Comparison of ENCODE assay signal across 10 cellular contexts in genomic region chr2:157107877-157108276, GRCh38.
A peak's percentile ranks its signal among the peaks of the same experiment; 100 is the strongest.
DNase-seq lines count a peak whose midpoint lies in the region; ATAC-seq, FAIRE-seq and TF ChIP-seq lines count a peak whose summit lies in the region.
"Had no signal": no experiment of that assay in that cellular context is flagged by ENCODE, and none has a peak within 500 bp of the region (broad histone marks: within the 10 kb centered on the region; RNA-seq: fewer than 3 reads in every experiment).

No MANE protein-coding gene starts in this region.

- ATAC-seq in SK-N-SH treated with all-trans-retinoic acid at 6 μM for 48 hours: no peak
- peak; percentile 69 for ATAC-seq in upper lobe of right lung
- no peak for ATAC-seq in HG02973 (IDR thresholded peaks at IDR 0.05; ENCODE audit: unreplicated experiment)
- no peak for ATAC-seq in GM18907 (IDR thresholded peaks at IDR 0.05; ENCODE audit: unreplicated experiment)
- ATAC-seq: GM23338 had no signal

- POLR2A ChIA-PET in SK-N-SH (lab: Yijun Ruan, JAX): no interaction called here
- POLR2A ChIA-PET in endothelial cell of umbilical vein (lab: Charles Lee): no interaction called here

- H3K36me3 ChIP-seq in SK-N-SH (replicated peaks in 1 of 2; ENCODE audit: control insufficient read depth in 1 of 2, insufficient read depth in 2 of 2, low read length in 1 of 2) (no peaks in the 10 kb centered on the region), endothelial cell of umbilical vein (ENCODE audit: control insufficient read depth in 2 of 2, extremely low read depth in 1 of 2, insufficient read depth in 2 of 2, low read length in 2 of 2) (no peaks in the 10 kb centered on the region), upper lobe of right lung (no peaks in the 10 kb centered on the region)

- H3K79me2 ChIP-seq in SK-N-SH (ENCODE audit: insufficient read depth) (no peaks in the 10 kb centered on the region), endothelial cell of umbilical vein (ENCODE audit: control insufficient read depth, insufficient read depth, low read length) (no peaks in the 10 kb centered on the region)

- intact Hi-C loops in endothelial cell of umbilical vein (cut with micrococcal nuclease): no loop called here
- intact Hi-C loops in upper lobe of right lung (cut with DNase I): no loop called here

- CTCF ChIA-PET in SK-N-SH (lab: Yijun Ruan, JAX): no interaction called here
- CTCF ChIA-PET in endothelial cell of umbilical vein (lab: Charles Lee): interaction anchor here (2.4 kb wide), 1 partner anchor 52 kb away, joined by 7 read pairs; no protein-coding TSS in a partner anchor

- H3K27me3 ChIP-seq in SK-N-SH (ENCODE audit: insufficient read depth) (no peaks in the 10 kb centered on the region), endothelial cell of umbilical vein (ENCODE audit: control insufficient read depth in 2 of 2, insufficient read depth in 2 of 2, low read length in 2 of 2) (no peaks in the 10 kb centered on the region), upper lobe of right lung (no peaks in the 10 kb centered on the region)

- H3K4me2 ChIP-seq in SK-N-SH: no peak overlapping the region
- H3K4me2 ChIP-seq in endothelial cell of umbilical vein (ENCODE audit: insufficient read depth, low read length): no peak overlapping the region
- H3K4me2 ChIP-seq: GM23338 had no signal

- no peak for TF ChIP-seq POLR2A in endothelial cell of umbilical vein (IDR thresholded peaks at IDR 0.05; ENCODE audit: low read depth, low read length)

- H3K9me3 ChIP-seq in SK-N-SH: peaks cover 6% of the 10 kb centered on the region; the same call in 1 of the 2 replicates
- no peaks in the 10 kb centered on the region for H3K9me3 ChIP-seq in endothelial cell of umbilical vein (replicated peaks; ENCODE audit: control insufficient read depth, insufficient read depth, low read length)
- no peaks in the 10 kb centered on the region for H3K9me3 ChIP-seq in upper lobe of right lung

- H3K4me3 ChIP-seq in SK-N-SH (ENCODE audit: low read depth in 2 of 2, low read length in 1 of 2) (no peak overlapping the region), endothelial cell of umbilical vein (replicated peaks in 1 of 3; ENCODE audit: insufficient read depth in 1 of 3, low read depth in 1 of 3, low read length in 3 of 3) (no peak overlapping the region), upper lobe of right lung (no peak overlapping the region)
- H3K4me3 ChIP-seq: GM23338 had no signal

- H3K9me1 ChIP-seq in endothelial cell of umbilical vein (replicated peaks; ENCODE audit: control insufficient read depth, extremely low read depth, insufficient read depth, low read length): no peaks in the 10 kb centered on the region

- no peak overlapping the region for H2AFZ ChIP-seq in SK-N-SH (ENCODE audit: low read depth)
- no peak overlapping the region for H2AFZ ChIP-seq in endothelial cell of umbilical vein (ENCODE audit: low read depth, low read length)
- H2AFZ ChIP-seq: GM23338 had no signal

- TF ChIP-seq RAD21 in SK-N-SH (IDR thresholded peaks at IDR 0.05; ENCODE audit: low read length): no peak

- no TSS peak for BruUV-seq in endothelial cell of umbilical vein (replicated peaks; lab: Mats Ljungman, UMichigan)

- H3K27ac ChIP-seq in SK-N-SH (ENCODE audit: low read depth in 2 of 2, low read length in 1 of 2) (no peak overlapping the region), endothelial cell of umbilical vein (ENCODE audit: insufficient read depth, low read depth, low read length) (no peak overlapping the region), upper lobe of right lung (no peak overlapping the region)

- no peaks in the 10 kb centered on the region for H3K9me2 ChIP-seq in SK-N-SH

- H3K9ac ChIP-seq in SK-N-SH (no peak overlapping the region), endothelial cell of umbilical vein (replicated peaks; ENCODE audit: extremely low read depth, insufficient read depth, low read length) (no peak overlapping the region)

- no peaks in the 10 kb centered on the region for H4K20me1 ChIP-seq in SK-N-SH (ENCODE audit: insufficient read depth)
- no peaks in the 10 kb centered on the region for H4K20me1 ChIP-seq in endothelial cell of umbilical vein (replicated peaks; ENCODE audit: control insufficient read depth, extremely low read depth, insufficient read depth, low read length)

- FAIRE-seq in endothelial cell of umbilical vein (lab: Jason Lieb, UNC): no peak

- no peak for TF ChIP-seq EP300 in SK-N-SH (IDR thresholded peaks at IDR 0.05; ENCODE audit: borderline replicate concordance in 1 of 2, low read depth in 1 of 2, low read length in 1 of 2)

- H3F3A ChIP-seq in SK-N-SH (replicated peaks; ENCODE audit: insufficient read depth): no peaks in the 10 kb centered on the region

- 0% methylated on average over 2 of the region's 2 CpGs for whole genome bisulfite sequencing in SK-N-SH (ENCODE audit: low lambda C conversion rate)

- TF ChIP-seq CTCF in SK-N-SH (IDR thresholded peaks at IDR 0.05) (no peak), endothelial cell of umbilical vein (IDR thresholded peaks at IDR 0.05; ENCODE audit: extremely low read depth in 1 of 2, insufficient read depth in 1 of 2, low read depth in 1 of 2, low read length in 2 of 2) (no peak), upper lobe of right lung (IDR thresholded peaks at IDR 0.05) (no peak)

- H3K4me1 ChIP-seq in SK-N-SH (ENCODE audit: control insufficient read depth in 1 of 2, insufficient read depth in 2 of 2, low read depth in 1 of 2, low read length in 1 of 2) (no peaks in the 10 kb centered on the region), endothelial cell of umbilical vein (ENCODE audit: control insufficient read depth, extremely low read depth, insufficient read depth, low read length) (no peaks in the 10 kb centered on the region), upper lobe of right lung (no peaks in the 10 kb centered on the region)

- dilution Hi-C loops in endothelial cell of umbilical vein (cut with MboI; ENCODE audit: extremely low pct_ligation_motif_present, low sequenced_read_pairs): no loop called here

- DNase-seq in SK-N-SH (no peak), NCI-H69 (lab: John Stamatoyannopoulos, UW) (peak; percentile 67), endothelial cell of umbilical vein (ENCODE audit: low read depth, low spot score) (peak; percentile 45), upper lobe of right lung (no peak), SW480 (ENCODE audit: low spot score) (no peak)
- DNase-seq: activated CD4-positive, alpha-beta T cell treated with anti-CD3 and anti-CD28 coated beads, Interleukin-2, amount 10 ng/mL, durations not matched to agents 24 days and 14 days had no signal

TF ChIP-seq in SK-N-SH, 30 proteins besides CTCF, POLR2A, EP300 and RAD21:
- TF ChIP-seq TCF12 (IDR thresholded peaks at IDR 0.05) (peak; percentile 29; the same call in 1 of the 2 replicates), TEAD4 (IDR thresholded peaks at IDR 0.05; ENCODE audit: borderline replicate concordance, insufficient read depth) (no peak), NFIC (IDR thresholded peaks at IDR 0.05; ENCODE audit: borderline replicate concordance) (peak; percentile 28; the same call in 1 of the 2 replicates)

TF ChIP-seq in SK-N-SH treated with all-trans-retinoic acid at 6 μM for 48 hours, 23 proteins besides CTCF, POLR2A, EP300 and RAD21:
- TF ChIP-seq PATZ1 (CRISPR knock-in tag; IDR thresholded peaks at IDR 0.05; ENCODE audit: borderline replicate concordance): no peak
- TF ChIP-seq ZFP3 (CRISPR knock-in tag; IDR thresholded peaks at IDR 0.05): no peak
- TF ChIP-seq OSR1 (CRISPR knock-in tag; IDR thresholded peaks at IDR 0.05): no peak

TF ChIP-seq in endothelial cell of umbilical vein, 7 proteins besides CTCF, POLR2A, EP300 and RAD21:
- TF ChIP-seq JUN (IDR thresholded peaks at IDR 0.05; ENCODE audit: borderline replicate concordance, insufficient read depth, insufficient read length, low read depth) (no peak), MYC (IDR thresholded peaks at IDR 0.05; ENCODE audit: low read depth, low read length) (no peak), FOS (IDR thresholded peaks at IDR 0.05; ENCODE audit: borderline replicate concordance, insufficient read depth, low read length) (no peak), EZH2 (IDR thresholded peaks at IDR 0.05; ENCODE audit: borderline replicate concordance, low read depth, low read length, severe bottlenecking) (no peak), GATA2 (IDR thresholded peaks at IDR 0.05; ENCODE audit: insufficient read depth, insufficient read length, low read depth, low read length) (no peak), POLR2AphosphoS5 (IDR thresholded peaks at IDR 0.05; ENCODE audit: insufficient read depth, low read depth, low read length) (no peak), MAX (IDR thresholded peaks at IDR 0.05; ENCODE audit: insufficient read depth, insufficient read length) (no peak)

Comparison
In these comparisons a context has a peak if more than half of its experiments do, and no peak if none do; other contexts are left out.
1. DNase-seq: peak in NCI-H69 (single experiment) and endothelial cell of umbilical vein (single experiment); none in SK-N-SH (single experiment), upper lobe of right lung (single experiment) and SW480 (single experiment).